ENCODE assay signal across 25 cellular contexts in genomic region chr3:150887031-150887430, GRCh38. TPM values are rescaled to one million over a fixed set of nuclear protein-coding genes. Genes with fewer than 3 reads are reported as not detected.
"Had no signal": no experiment of that assay in that cellular context is flagged by ENCODE, and none has a peak within 500 bp of the region (broad histone marks: within the 10 kb centered on the region; RNA-seq: fewer than 3 reads in every experiment).

No MANE protein-coding gene starts in this region.

- H3K4me1 Mint-ChIP-seq: activated CD4-positive, alpha-beta T cell treated with anti-CD3 and anti-CD28 coated beads, Interleukin-2, amount 10 ng/mL, durations not matched to agents 7 days and 5 days; T-cell had no signal

- H3K27ac Mint-ChIP-seq: activated CD4-positive, alpha-beta T cell treated with anti-CD3 and anti-CD28 coated beads, Interleukin-2, amount 10 ng/mL, durations not matched to agents 7 days and 5 days; activated naive CD4-positive, alpha-beta T cell treated with anti-CD3 and anti-CD28 coated beads, Interleukin-2, amount 50 U/mL, for 72 hours; natural killer cell treated with Interleukin-12 subunit alpha and Interleukin-12 subunit beta and Interleukin-15 and Interleukin-18, amount 100 ng/mL, for 72 hours; stimulated activated naive CD8-positive, alpha-beta T cell treated with anti-CD3 and anti-CD28 coated beads, Interleukin-15, Interleukin-2, amounts not matched to agents 100 ng/mL and 50 ng/mL, for 24 hours; T-cell; T-helper 2 cell treated with Interferon-gamma antibody and Interleukin-4, amounts not matched to agents 5 μg/mL and 100 μg/mL, for 36 hours had no signal

- H3K27me3 ChIP-seq: ascending aorta, thyroid gland had no signal

- H3K27ac ChIP-seq: ascending aorta, gastrocnemius medialis, prostate gland, thyroid gland, WERI-Rb-1 had no signal

- ATAC-seq: activated naive CD4-positive, alpha-beta T cell treated with anti-CD3 and anti-CD28 coated beads, Interleukin-2, amount 50 U/mL, for 72 hours; gastrocnemius medialis; left ventricle myocardium superior; natural killer cell treated with Interleukin-12 subunit alpha and Interleukin-12 subunit beta and Interleukin-15 and Interleukin-18, amount 100 ng/mL, for 72 hours; T-cell had no signal

- H3K36me3 Mint-ChIP-seq: activated naive CD4-positive, alpha-beta T cell treated with anti-CD3 and anti-CD28 coated beads, Interleukin-2, amount 50 U/mL, for 72 hours; natural killer cell treated with Interleukin-12 subunit alpha and Interleukin-12 subunit beta and Interleukin-15 and Interleukin-18, amount 100 ng/mL, for 72 hours; T-cell had no signal

- H3K4me1 ChIP-seq: ascending aorta, gastrocnemius medialis, prostate gland, thyroid gland had no signal

- H3K9me3 ChIP-seq: ascending aorta, gastrocnemius medialis, prostate gland, thyroid gland had no signal

- H3K36me3 ChIP-seq: ascending aorta, gastrocnemius medialis, prostate gland, thyroid gland, WERI-Rb-1 had no signal

- H3K4me3 ChIP-seq: ascending aorta, gastrocnemius medialis, prostate gland, thyroid gland had no signal

- DNase-seq: activated CD4-positive, alpha-beta T cell treated with anti-CD3 and anti-CD28 coated beads, Interleukin-2, amount 10 ng/mL, durations not matched to agents 7 days and 5 days; activated CD4-positive, CD25-positive, alpha-beta regulatory T cell treated with anti-CD3 and anti-CD28 coated beads, Interleukin-2, amount 50 U/mL, for 72 hours; activated gamma-delta T cell treated with Interleukin-2 at 50 U/mL for 16 hours; activated T-cell treated with anti-CD3 and anti-CD28 coated beads, Interleukin-2, amount 50 U/mL, for 1 hour; gastrocnemius medialis; hippocampal formation; left ventricle myocardium superior; midbrain; stimulated activated CD4-positive, alpha-beta T cell treated with anti-CD3 and anti-CD28 coated beads, Interleukin-4, amount 100 ng/mL, for 4 hours; substantia nigra; T-cell; thyroid gland; WERI-Rb-1 had no signal

- H3K9me3 Mint-ChIP-seq: activated CD4-positive, alpha-beta T cell treated with anti-CD3 and anti-CD28 coated beads, Interleukin-2, amount 10 ng/mL, durations not matched to agents 7 days and 5 days; natural killer cell treated with Interleukin-12 subunit alpha and Interleukin-12 subunit beta and Interleukin-15 and Interleukin-18, amount 100 ng/mL, for 72 hours; stimulated activated naive CD8-positive, alpha-beta T cell treated with anti-CD3 and anti-CD28 coated beads, Interleukin-15, Interleukin-2, amounts not matched to agents 100 ng/mL and 50 ng/mL, for 24 hours; T-helper 2 cell treated with Interferon-gamma antibody and Interleukin-4, amounts not matched to agents 5 μg/mL and 100 μg/mL, for 36 hours had no signal

- H3K4me3 Mint-ChIP-seq: activated CD4-positive, alpha-beta T cell treated with anti-CD3 and anti-CD28 coated beads, Interleukin-2, amount 10 ng/mL, durations not matched to agents 7 days and 5 days; natural killer cell treated with Interleukin-12 subunit alpha and Interleukin-12 subunit beta and Interleukin-15 and Interleukin-18, amount 100 ng/mL, for 72 hours; stimulated activated naive CD8-positive, alpha-beta T cell treated with anti-CD3 and anti-CD28 coated beads, Interleukin-15, Interleukin-2, amounts not matched to agents 100 ng/mL and 50 ng/mL, for 24 hours; T-cell; T-helper 2 cell treated with Interferon-gamma antibody and Interleukin-4, amounts not matched to agents 5 μg/mL and 100 μg/mL, for 36 hours had no signal

RNA-seq across cellular contexts. Expression of gene MINDY4B, which starts 18.2 kb away (rescaled TPM):
- total RNA-seq: activated CD4-positive, alpha-beta T cell treated with anti-CD3 and anti-CD28 coated beads, Interleukin-2, amount 10 ng/mL, durations not matched to agents 7 days and 5 days; activated naive CD4-positive, alpha-beta T cell treated with anti-CD3 and anti-CD28 coated beads, Interleukin-2, amount 50 U/mL, for 72 hours; ascending aorta; cerebellum; epithelial cell of proximal tubule; fibroblast of lung; gastrocnemius medialis; left ventricle myocardium superior; natural killer cell treated with Interleukin-12 subunit alpha and Interleukin-12 subunit beta and Interleukin-15 and Interleukin-18, amount 100 ng/mL, for 72 hours; osteocyte; prostate gland; T-cell; thyroid gland; urinary bladder had no signal
- polyA plus RNA-seq: adipose tissue, fibroblast of lung, urinary bladder had no signal
